36 cellular contexts compared by ENCODE assay signal in genomic region chr13:70634893-70635292, GRCh38.
"Had no signal": no experiment of that assay in that cellular context is flagged by ENCODE, and none has a peak within 500 bp of the region (broad histone marks: within the 10 kb centered on the region; RNA-seq: fewer than 3 reads in every experiment).

No MANE protein-coding gene starts in this region.

- H3K9me3 Mint-ChIP-seq: activated CD4-positive, alpha-beta T cell treated with anti-CD3 and anti-CD28 coated beads, Interleukin-2, amount 10 ng/mL, durations not matched to agents 24 days and 14 days; activated naive CD4-positive, alpha-beta T cell treated with anti-CD3 and anti-CD28 coated beads, Interleukin-2, amount 50 U/mL, for 24 hours; activated T-helper 1 cell treated with anti-CD3 and anti-CD28 coated beads, Interleukin-12 subunit alpha, Interleukin-12 subunit beta, Interleukin-2, Interleukin-4 antibody, amounts not matched to agents 30 ng/mL and 10 ng/mL and 1 ng/mL, durations not matched to agents 14 hours and 24 hours and 36 hours; endodermal cell had no signal

- H3K4me3 Mint-ChIP-seq: activated CD4-positive, alpha-beta memory T cell treated with anti-CD3 and anti-CD28 coated beads for 36 hours; activated CD4-positive, alpha-beta T cell treated with anti-CD3 and anti-CD28 coated beads for 36 hours; activated CD4-positive, alpha-beta T cell treated with anti-CD3 and anti-CD28 coated beads, Interleukin-2, amount 10 ng/mL, durations not matched to agents 24 days and 14 days; activated CD8-positive, alpha-beta memory T cell treated with anti-CD3 and anti-CD28 coated beads, Interleukin-2, amount 10 ng/mL, durations not matched to agents 7 days and 5 days; activated CD8-positive, alpha-beta T cell treated with anti-CD3 and anti-CD28 coated beads, Interleukin-2, amount 10 ng/mL, durations not matched to agents 7 days and 5 days; activated naive CD4-positive, alpha-beta T cell treated with anti-CD3 and anti-CD28 coated beads for 36 hours; activated naive CD4-positive, alpha-beta T cell treated with anti-CD3 and anti-CD28 coated beads, Interleukin-2, amount 50 U/mL, for 24 hours; activated naive CD8-positive, alpha-beta T cell treated with anti-CD3 and anti-CD28 coated beads for 36 hours; activated naive CD8-positive, alpha-beta T cell treated with anti-CD3 and anti-CD28 coated beads, Interleukin-2, amount 50 U/mL, for 24 hours; activated T-helper 1 cell treated with anti-CD3 and anti-CD28 coated beads, Interleukin-12 subunit alpha, Interleukin-12 subunit beta, Interleukin-2, Interleukin-4 antibody, amounts not matched to agents 30 ng/mL and 10 ng/mL and 1 ng/mL, durations not matched to agents 14 hours and 24 hours and 36 hours; dendritic cell treated with granulocyte-macrophage colony-stimulating factor and Interleukin-4, amounts not matched to agents 40 ng/mL and 50 ng/mL, for 4 days; endodermal cell had no signal

- H3K27ac Mint-ChIP-seq: activated CD4-positive, alpha-beta memory T cell treated with anti-CD3 and anti-CD28 coated beads for 36 hours; activated CD4-positive, alpha-beta T cell treated with anti-CD3 and anti-CD28 coated beads for 36 hours; activated CD4-positive, alpha-beta T cell treated with anti-CD3 and anti-CD28 coated beads, Interleukin-2, amount 10 ng/mL, durations not matched to agents 24 days and 14 days; activated CD8-positive, alpha-beta memory T cell treated with anti-CD3 and anti-CD28 coated beads, Interleukin-2, amount 10 ng/mL, durations not matched to agents 7 days and 5 days; activated CD8-positive, alpha-beta T cell treated with anti-CD3 and anti-CD28 coated beads, Interleukin-2, amount 10 ng/mL, durations not matched to agents 7 days and 5 days; activated naive CD4-positive, alpha-beta T cell treated with anti-CD3 and anti-CD28 coated beads for 36 hours; activated naive CD4-positive, alpha-beta T cell treated with anti-CD3 and anti-CD28 coated beads, Interleukin-2, amount 50 U/mL, for 24 hours; activated naive CD8-positive, alpha-beta T cell treated with anti-CD3 and anti-CD28 coated beads for 36 hours; activated naive CD8-positive, alpha-beta T cell treated with anti-CD3 and anti-CD28 coated beads, Interleukin-2, amount 50 U/mL, for 24 hours; activated T-helper 1 cell treated with anti-CD3 and anti-CD28 coated beads, Interleukin-12 subunit alpha, Interleukin-12 subunit beta, Interleukin-2, Interleukin-4 antibody, amounts not matched to agents 30 ng/mL and 10 ng/mL and 1 ng/mL, durations not matched to agents 14 hours and 24 hours and 36 hours; activated T-helper 2 cell treated with anti-CD3 and anti-CD28 coated beads, Interferon-gamma antibody, Interleukin-2, Interleukin-4, amounts not matched to agents 10 μg/mL and 5 μg/mL and 100 μg/mL, durations not matched to agents 14 hours and 24 hours and 36 hours; dendritic cell treated with granulocyte-macrophage colony-stimulating factor and Interleukin-4, amounts not matched to agents 40 ng/mL and 50 ng/mL, for 4 days; endodermal cell had no signal

- ATAC-seq: activated CD4-positive, alpha-beta T cell treated with anti-CD3 and anti-CD28 coated beads for 36 hours; activated CD8-positive, alpha-beta memory T cell treated with anti-CD3 and anti-CD28 coated beads, Interleukin-2, amount 10 ng/mL, durations not matched to agents 7 days and 5 days; activated CD8-positive, alpha-beta T cell treated with anti-CD3 and anti-CD28 coated beads, Interleukin-2, amount 10 ng/mL, durations not matched to agents 7 days and 5 days; activated naive CD8-positive, alpha-beta T cell treated with anti-CD3 and anti-CD28 coated beads, Interleukin-2, amount 50 U/mL, for 24 hours; body of pancreas; foreskin keratinocyte; gastrocnemius medialis; heart left ventricle had no signal

- DNase-seq: activated CD4-positive, alpha-beta memory T cell treated with anti-CD3 and anti-CD28 coated beads for 36 hours; activated CD4-positive, alpha-beta T cell treated with anti-CD3 and anti-CD28 coated beads for 36 hours; activated CD4-positive, alpha-beta T cell treated with anti-CD3 and anti-CD28 coated beads, Interleukin-2, amount 10 ng/mL, durations not matched to agents 24 days and 14 days; activated CD4-positive, CD25-positive, alpha-beta regulatory T cell; activated CD4-positive, CD25-positive, alpha-beta regulatory T cell treated with anti-CD3 and anti-CD28 coated beads, Interleukin-2, amount 50 U/mL, for 72 hours; activated CD8-positive, alpha-beta memory T cell treated with anti-CD3 and anti-CD28 coated beads, Interleukin-2, amount 10 ng/mL, durations not matched to agents 7 days and 5 days; activated CD8-positive, alpha-beta memory T cell treated with anti-CD3 and anti-CD28 coated beads, Interleukin-2, amount 50 U/mL, for 4 hours; activated CD8-positive, alpha-beta T cell treated with anti-CD3 and anti-CD28 coated beads, Interleukin-2, amount 10 ng/mL, durations not matched to agents 7 days and 5 days; activated effector memory CD4-positive, alpha-beta T cell treated with anti-CD3 and anti-CD28 coated beads, Interleukin-2, amount 50 U/mL, for 16 hours; activated naive CD4-positive, alpha-beta T cell treated with anti-CD3 and anti-CD28 coated beads for 36 hours; activated naive CD8-positive, alpha-beta T cell treated with anti-CD3 and anti-CD28 coated beads for 36 hours; activated naive CD8-positive, alpha-beta T cell treated with anti-CD3 and anti-CD28 coated beads, Interleukin-2, amount 50 U/mL, for 24 hours; activated T-cell treated with anti-CD3 and anti-CD28 coated beads, Interleukin-2, amount 50 U/mL, for 1 hour; activated T-cell treated with anti-CD3 and anti-CD28 coated beads, Interleukin-2, amount 50 U/mL, for 48 hours; adrenal gland; amygdala; aorta; body of pancreas; central memory CD4-positive, alpha-beta T cell; cerebellar nuclear complex; dorsolateral prefrontal cortex; effector memory CD4-positive, alpha-beta T cell; endodermal cell; erythroblast; foreskin keratinocyte; gastrocnemius medialis; glutamatergic neuron; heart left ventricle; T-helper 2 cell had no signal

- H3K27me3 Mint-ChIP-seq: activated CD4-positive, alpha-beta memory T cell treated with anti-CD3 and anti-CD28 coated beads for 36 hours; activated CD4-positive, alpha-beta T cell treated with anti-CD3 and anti-CD28 coated beads for 36 hours; activated CD4-positive, alpha-beta T cell treated with anti-CD3 and anti-CD28 coated beads, Interleukin-2, amount 10 ng/mL, durations not matched to agents 24 days and 14 days; activated CD8-positive, alpha-beta memory T cell treated with anti-CD3 and anti-CD28 coated beads, Interleukin-2, amount 10 ng/mL, durations not matched to agents 7 days and 5 days; activated naive CD4-positive, alpha-beta T cell treated with anti-CD3 and anti-CD28 coated beads, Interleukin-2, amount 50 U/mL, for 24 hours; activated naive CD8-positive, alpha-beta T cell treated with anti-CD3 and anti-CD28 coated beads for 36 hours; activated naive CD8-positive, alpha-beta T cell treated with anti-CD3 and anti-CD28 coated beads, Interleukin-2, amount 50 U/mL, for 24 hours; dendritic cell treated with granulocyte-macrophage colony-stimulating factor and Interleukin-4, amounts not matched to agents 40 ng/mL and 50 ng/mL, for 4 days had no signal

- H3K36me3 ChIP-seq: adrenal gland, cardiac muscle cell, esophagus muscularis mucosa, gastrocnemius medialis, heart left ventricle had no signal

- H3K36me3 Mint-ChIP-seq: activated CD4-positive, alpha-beta memory T cell treated with anti-CD3 and anti-CD28 coated beads for 36 hours; activated CD8-positive, alpha-beta memory T cell treated with anti-CD3 and anti-CD28 coated beads, Interleukin-2, amount 10 ng/mL, durations not matched to agents 7 days and 5 days; activated naive CD4-positive, alpha-beta T cell treated with anti-CD3 and anti-CD28 coated beads, Interleukin-2, amount 50 U/mL, for 24 hours; activated naive CD8-positive, alpha-beta T cell treated with anti-CD3 and anti-CD28 coated beads for 36 hours had no signal

- H3K27me3 ChIP-seq: body of pancreas, cardiac muscle cell, esophagus muscularis mucosa, foreskin keratinocyte, gastrocnemius medialis, heart left ventricle had no signal

- H3K4me1 Mint-ChIP-seq: activated CD4-positive, alpha-beta T cell treated with anti-CD3 and anti-CD28 coated beads for 36 hours; activated CD4-positive, alpha-beta T cell treated with anti-CD3 and anti-CD28 coated beads, Interleukin-2, amount 10 ng/mL, durations not matched to agents 24 days and 14 days; activated CD8-positive, alpha-beta memory T cell treated with anti-CD3 and anti-CD28 coated beads, Interleukin-2, amount 10 ng/mL, durations not matched to agents 7 days and 5 days; activated naive CD4-positive, alpha-beta T cell treated with anti-CD3 and anti-CD28 coated beads, Interleukin-2, amount 50 U/mL, for 24 hours; activated naive CD8-positive, alpha-beta T cell treated with anti-CD3 and anti-CD28 coated beads for 36 hours; activated naive CD8-positive, alpha-beta T cell treated with anti-CD3 and anti-CD28 coated beads, Interleukin-2, amount 50 U/mL, for 24 hours; endodermal cell had no signal

- H3K4me3 ChIP-seq: adrenal gland, body of pancreas, cardiac muscle cell, coronary artery, dorsolateral prefrontal cortex, esophagus muscularis mucosa, gastrocnemius medialis, heart left ventricle had no signal
